ENCODE assay signal across 1 cellular context in the genomic region with DNA sequence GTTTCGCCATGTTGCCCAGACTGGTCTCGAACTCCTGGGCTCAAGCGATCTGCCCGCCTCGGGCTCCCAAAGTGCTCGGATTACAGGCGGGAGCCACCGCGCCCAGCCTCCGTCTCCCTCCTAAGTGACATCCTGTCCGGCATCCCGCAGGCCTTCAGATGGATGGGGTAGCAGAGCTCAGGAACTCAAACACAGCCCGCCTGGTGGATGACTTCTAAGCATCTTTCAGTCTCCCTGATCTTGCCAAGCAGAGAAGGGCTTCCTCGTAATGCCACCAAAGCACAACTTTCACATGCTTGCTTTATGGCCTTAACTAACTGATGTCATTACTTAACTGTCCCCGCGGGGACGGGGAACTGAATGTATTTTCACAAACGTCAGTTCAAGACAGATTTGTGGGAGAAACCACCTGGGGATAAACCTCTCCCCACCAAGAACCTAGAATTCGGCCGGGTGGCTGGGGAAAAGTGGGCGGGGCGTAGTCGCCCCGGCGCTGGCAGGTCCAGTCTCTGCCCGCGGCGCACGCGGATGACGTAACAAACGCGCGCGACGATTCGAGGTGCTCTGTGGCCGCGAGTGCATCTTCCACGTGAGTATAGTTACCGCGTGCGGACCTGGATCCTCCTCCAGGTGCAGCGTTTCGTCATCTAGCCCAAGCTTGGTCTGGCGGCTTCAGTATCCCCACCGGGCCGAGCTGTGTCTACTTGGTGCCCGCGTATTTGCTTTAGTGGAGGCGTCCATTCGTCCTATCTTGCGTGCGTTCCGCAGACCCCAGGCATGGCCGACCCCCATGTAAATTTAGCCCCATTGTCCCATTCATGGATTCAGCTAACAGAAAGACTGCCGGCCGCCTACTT.
TF ChIP-seq lines count a peak whose summit lies in the region.

A gene with protein sequence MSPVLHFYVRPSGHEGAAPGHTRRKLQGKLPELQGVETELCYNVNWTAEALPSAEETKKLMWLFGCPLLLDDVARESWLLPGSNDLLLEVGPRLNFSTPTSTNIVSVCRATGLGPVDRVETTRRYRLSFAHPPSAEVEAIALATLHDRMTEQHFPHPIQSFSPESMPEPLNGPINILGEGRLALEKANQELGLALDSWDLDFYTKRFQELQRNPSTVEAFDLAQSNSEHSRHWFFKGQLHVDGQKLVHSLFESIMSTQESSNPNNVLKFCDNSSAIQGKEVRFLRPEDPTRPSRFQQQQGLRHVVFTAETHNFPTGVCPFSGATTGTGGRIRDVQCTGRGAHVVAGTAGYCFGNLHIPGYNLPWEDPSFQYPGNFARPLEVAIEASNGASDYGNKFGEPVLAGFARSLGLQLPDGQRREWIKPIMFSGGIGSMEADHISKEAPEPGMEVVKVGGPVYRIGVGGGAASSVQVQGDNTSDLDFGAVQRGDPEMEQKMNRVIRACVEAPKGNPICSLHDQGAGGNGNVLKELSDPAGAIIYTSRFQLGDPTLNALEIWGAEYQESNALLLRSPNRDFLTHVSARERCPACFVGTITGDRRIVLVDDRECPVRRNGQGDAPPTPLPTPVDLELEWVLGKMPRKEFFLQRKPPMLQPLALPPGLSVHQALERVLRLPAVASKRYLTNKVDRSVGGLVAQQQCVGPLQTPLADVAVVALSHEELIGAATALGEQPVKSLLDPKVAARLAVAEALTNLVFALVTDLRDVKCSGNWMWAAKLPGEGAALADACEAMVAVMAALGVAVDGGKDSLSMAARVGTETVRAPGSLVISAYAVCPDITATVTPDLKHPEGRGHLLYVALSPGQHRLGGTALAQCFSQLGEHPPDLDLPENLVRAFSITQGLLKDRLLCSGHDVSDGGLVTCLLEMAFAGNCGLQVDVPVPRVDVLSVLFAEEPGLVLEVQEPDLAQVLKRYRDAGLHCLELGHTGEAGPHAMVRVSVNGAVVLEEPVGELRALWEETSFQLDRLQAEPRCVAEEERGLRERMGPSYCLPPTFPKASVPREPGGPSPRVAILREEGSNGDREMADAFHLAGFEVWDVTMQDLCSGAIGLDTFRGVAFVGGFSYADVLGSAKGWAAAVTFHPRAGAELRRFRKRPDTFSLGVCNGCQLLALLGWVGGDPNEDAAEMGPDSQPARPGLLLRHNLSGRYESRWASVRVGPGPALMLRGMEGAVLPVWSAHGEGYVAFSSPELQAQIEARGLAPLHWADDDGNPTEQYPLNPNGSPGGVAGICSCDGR (N-terminal part only) (plus strand): TSS at position 539 of the 857 bp plus-strand sequence. CDS start 4,649 bp downstream, outside the sequence.

TF ChIP-seq in HepG2, 621 proteins besides CTCF, POLR2A, EP300 and RAD21 (continued from another document and continues in another):
- TF ChIP-seq, protein P1, sequence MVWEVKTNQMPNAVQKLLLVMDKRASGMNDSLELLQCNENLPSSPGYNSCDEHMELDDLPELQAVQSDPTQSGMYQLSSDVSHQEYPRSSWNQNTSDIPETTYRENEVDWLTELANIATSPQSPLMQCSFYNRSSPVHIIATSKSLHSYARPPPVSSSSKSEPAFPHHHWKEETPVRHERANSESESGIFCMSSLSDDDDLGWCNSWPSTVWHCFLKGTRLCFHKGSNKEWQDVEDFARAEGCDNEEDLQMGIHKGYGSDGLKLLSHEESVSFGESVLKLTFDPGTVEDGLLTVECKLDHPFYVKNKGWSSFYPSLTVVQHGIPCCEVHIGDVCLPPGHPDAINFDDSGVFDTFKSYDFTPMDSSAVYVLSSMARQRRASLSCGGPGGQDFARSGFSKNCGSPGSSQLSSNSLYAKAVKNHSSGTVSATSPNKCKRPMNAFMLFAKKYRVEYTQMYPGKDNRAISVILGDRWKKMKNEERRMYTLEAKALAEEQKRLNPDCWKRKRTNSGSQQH (CRISPR knock-in tag; IDR thresholded peaks at IDR 0.05; ENCODE audit: low read depth): no peak; the same call in 1 of the 2 replicates
- TF ChIP-seq ZBTB7A (CRISPR knock-in tag; IDR thresholded peaks at IDR 0.05): 0 out of 2 replicates have a peak, but pooled peaks have one; percentile 33
- no peak; the same call in 1 of the 2 replicates for TF ChIP-seq NAIF1 (CRISPR knock-in tag; IDR thresholded peaks at IDR 0.05; ENCODE audit: borderline replicate concordance)
- TF ChIP-seq, protein P2, sequence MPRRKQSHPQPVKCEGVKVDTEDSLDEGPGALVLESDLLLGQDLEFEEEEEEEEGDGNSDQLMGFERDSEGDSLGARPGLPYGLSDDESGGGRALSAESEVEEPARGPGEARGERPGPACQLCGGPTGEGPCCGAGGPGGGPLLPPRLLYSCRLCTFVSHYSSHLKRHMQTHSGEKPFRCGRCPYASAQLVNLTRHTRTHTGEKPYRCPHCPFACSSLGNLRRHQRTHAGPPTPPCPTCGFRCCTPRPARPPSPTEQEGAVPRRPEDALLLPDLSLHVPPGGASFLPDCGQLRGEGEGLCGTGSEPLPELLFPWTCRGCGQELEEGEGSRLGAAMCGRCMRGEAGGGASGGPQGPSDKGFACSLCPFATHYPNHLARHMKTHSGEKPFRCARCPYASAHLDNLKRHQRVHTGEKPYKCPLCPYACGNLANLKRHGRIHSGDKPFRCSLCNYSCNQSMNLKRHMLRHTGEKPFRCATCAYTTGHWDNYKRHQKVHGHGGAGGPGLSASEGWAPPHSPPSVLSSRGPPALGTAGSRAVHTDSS (CRISPR knock-in tag; conservative IDR thresholded peaks at IDR 0.05): no peak
- TF ChIP-seq ZSCAN25 (CRISPR knock-in tag; IDR thresholded peaks at IDR 0.05): no peak
- no peak for TF ChIP-seq AGO2 (optimal IDR thresholded peaks at IDR 0.05; ENCODE audit: low read depth, low read length)
- TF ChIP-seq ZNF672 (CRISPR knock-in tag; IDR thresholded peaks at IDR 0.05): no peak
- TF ChIP-seq RARA (CRISPR knock-in tag; IDR thresholded peaks at IDR 0.05): 0 out of 2 replicates have a peak, but pooled peaks have one; percentile 45
- 0 out of 2 replicates have a peak, but pooled peaks have one; percentile 60 for TF ChIP-seq ZNF589 (CRISPR knock-in tag; conservative IDR thresholded peaks at IDR 0.05)
- TF ChIP-seq, protein P3, sequence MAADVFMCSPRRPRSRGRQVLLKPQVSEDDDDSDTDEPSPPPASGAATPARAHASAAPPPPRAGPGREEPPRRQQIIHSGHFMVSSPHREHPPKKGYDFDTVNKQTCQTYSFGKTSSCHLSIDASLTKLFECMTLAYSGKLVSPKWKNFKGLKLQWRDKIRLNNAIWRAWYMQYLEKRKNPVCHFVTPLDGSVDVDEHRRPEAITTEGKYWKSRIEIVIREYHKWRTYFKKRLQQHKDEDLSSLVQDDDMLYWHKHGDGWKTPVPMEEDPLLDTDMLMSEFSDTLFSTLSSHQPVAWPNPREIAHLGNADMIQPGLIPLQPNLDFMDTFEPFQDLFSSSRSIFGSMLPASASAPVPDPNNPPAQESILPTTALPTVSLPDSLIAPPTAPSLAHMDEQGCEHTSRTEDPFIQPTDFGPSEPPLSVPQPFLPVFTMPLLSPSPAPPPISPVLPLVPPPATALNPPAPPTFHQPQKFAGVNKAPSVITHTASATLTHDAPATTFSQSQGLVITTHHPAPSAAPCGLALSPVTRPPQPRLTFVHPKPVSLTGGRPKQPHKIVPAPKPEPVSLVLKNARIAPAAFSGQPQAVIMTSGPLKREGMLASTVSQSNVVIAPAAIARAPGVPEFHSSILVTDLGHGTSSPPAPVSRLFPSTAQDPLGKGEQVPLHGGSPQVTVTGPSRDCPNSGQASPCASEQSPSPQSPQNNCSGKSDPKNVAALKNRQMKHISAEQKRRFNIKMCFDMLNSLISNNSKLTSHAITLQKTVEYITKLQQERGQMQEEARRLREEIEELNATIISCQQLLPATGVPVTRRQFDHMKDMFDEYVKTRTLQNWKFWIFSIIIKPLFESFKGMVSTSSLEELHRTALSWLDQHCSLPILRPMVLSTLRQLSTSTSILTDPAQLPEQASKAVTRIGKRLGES (CRISPR knock-in tag; IDR thresholded peaks at IDR 0.05; ENCODE audit: borderline replicate concordance): no peak
- peak; percentile 54; the same call in 1 of the 2 replicates for TF ChIP-seq GATAD2A (CRISPR knock-in tag; IDR thresholded peaks at IDR 0.05)
- no peak for TF ChIP-seq TOPORS (CRISPR knock-in tag; IDR thresholded peaks at IDR 0.05)
- TF ChIP-seq FOXM1 (CRISPR knock-in tag; IDR thresholded peaks at IDR 0.05): no peak
- TF ChIP-seq, protein P4, sequence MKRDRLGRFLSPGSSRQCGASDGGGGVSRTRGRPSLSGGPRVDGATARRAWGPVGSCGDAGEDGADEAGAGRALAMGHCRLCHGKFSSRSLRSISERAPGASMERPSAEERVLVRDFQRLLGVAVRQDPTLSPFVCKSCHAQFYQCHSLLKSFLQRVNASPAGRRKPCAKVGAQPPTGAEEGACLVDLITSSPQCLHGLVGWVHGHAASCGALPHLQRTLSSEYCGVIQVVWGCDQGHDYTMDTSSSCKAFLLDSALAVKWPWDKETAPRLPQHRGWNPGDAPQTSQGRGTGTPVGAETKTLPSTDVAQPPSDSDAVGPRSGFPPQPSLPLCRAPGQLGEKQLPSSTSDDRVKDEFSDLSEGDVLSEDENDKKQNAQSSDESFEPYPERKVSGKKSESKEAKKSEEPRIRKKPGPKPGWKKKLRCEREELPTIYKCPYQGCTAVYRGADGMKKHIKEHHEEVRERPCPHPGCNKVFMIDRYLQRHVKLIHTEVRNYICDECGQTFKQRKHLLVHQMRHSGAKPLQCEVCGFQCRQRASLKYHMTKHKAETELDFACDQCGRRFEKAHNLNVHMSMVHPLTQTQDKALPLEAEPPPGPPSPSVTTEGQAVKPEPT (CRISPR knock-in tag; IDR thresholded peaks at IDR 0.05; ENCODE audit: low read depth): no peak; the same call in 1 of the 2 replicates
- TF ChIP-seq SMC3 (IDR thresholded peaks at IDR 0.05; ENCODE audit: low read length): no peak
- no peak for TF ChIP-seq CENPX (CRISPR knock-in tag; IDR thresholded peaks at IDR 0.05)
- no peak for TF ChIP-seq ZFP36 (IDR thresholded peaks at IDR 0.05; ENCODE audit: borderline replicate concordance, low read depth, low read length, partially characterized antibody)
- TF ChIP-seq NFE2L1 (CRISPR knock-in tag; IDR thresholded peaks at IDR 0.05; ENCODE audit: borderline replicate concordance): no peak
- TF ChIP-seq, protein P5, sequence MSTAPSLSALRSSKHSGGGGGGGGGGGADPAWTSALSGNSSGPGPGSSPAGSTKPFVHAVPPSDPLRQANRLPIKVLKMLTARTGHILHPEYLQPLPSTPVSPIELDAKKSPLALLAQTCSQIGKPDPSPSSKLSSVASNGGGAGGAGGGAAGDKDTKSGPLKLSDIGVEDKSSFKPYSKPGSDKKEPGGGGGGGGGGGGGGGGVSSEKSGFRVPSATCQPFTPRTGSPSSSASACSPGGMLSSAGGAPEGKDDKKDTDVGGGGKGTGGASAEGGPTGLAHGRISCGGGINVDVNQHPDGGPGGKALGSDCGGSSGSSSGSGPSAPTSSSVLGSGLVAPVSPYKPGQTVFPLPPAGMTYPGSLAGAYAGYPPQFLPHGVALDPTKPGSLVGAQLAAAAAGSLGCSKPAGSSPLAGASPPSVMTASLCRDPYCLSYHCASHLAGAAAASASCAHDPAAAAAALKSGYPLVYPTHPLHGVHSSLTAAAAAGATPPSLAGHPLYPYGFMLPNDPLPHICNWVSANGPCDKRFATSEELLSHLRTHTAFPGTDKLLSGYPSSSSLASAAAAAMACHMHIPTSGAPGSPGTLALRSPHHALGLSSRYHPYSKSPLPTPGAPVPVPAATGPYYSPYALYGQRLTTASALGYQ (CRISPR knock-in tag; IDR thresholded peaks at IDR 0.05): no peak; the same call in 1 of the 2 replicates
- TF ChIP-seq ZNF674 (CRISPR knock-in tag; IDR thresholded peaks at IDR 0.05; ENCODE audit: low read depth): no peak
- no peak; the same call in 1 of the 2 replicates for TF ChIP-seq ZNF383 (CRISPR knock-in tag; IDR thresholded peaks at IDR 0.05; ENCODE audit: borderline replicate concordance)
- TF ChIP-seq, protein P6, sequence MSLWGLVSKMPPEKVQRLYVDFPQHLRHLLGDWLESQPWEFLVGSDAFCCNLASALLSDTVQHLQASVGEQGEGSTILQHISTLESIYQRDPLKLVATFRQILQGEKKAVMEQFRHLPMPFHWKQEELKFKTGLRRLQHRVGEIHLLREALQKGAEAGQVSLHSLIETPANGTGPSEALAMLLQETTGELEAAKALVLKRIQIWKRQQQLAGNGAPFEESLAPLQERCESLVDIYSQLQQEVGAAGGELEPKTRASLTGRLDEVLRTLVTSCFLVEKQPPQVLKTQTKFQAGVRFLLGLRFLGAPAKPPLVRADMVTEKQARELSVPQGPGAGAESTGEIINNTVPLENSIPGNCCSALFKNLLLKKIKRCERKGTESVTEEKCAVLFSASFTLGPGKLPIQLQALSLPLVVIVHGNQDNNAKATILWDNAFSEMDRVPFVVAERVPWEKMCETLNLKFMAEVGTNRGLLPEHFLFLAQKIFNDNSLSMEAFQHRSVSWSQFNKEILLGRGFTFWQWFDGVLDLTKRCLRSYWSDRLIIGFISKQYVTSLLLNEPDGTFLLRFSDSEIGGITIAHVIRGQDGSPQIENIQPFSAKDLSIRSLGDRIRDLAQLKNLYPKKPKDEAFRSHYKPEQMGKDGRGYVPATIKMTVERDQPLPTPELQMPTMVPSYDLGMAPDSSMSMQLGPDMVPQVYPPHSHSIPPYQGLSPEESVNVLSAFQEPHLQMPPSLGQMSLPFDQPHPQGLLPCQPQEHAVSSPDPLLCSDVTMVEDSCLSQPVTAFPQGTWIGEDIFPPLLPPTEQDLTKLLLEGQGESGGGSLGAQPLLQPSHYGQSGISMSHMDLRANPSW (CRISPR knock-in tag; IDR thresholded peaks at IDR 0.05; ENCODE audit: borderline replicate concordance): no peak
- TF ChIP-seq, protein P7, sequence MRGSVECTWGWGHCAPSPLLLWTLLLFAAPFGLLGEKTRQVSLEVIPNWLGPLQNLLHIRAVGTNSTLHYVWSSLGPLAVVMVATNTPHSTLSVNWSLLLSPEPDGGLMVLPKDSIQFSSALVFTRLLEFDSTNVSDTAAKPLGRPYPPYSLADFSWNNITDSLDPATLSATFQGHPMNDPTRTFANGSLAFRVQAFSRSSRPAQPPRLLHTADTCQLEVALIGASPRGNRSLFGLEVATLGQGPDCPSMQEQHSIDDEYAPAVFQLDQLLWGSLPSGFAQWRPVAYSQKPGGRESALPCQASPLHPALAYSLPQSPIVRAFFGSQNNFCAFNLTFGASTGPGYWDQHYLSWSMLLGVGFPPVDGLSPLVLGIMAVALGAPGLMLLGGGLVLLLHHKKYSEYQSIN (CRISPR knock-in tag; IDR thresholded peaks at IDR 0.05; ENCODE audit: borderline replicate concordance): no peak
- no peak for TF ChIP-seq TCF7 (IDR thresholded peaks at IDR 0.05; ENCODE audit: low read depth)
